ENCODE assay signal across 20 cellular contexts in the genomic region with DNA sequence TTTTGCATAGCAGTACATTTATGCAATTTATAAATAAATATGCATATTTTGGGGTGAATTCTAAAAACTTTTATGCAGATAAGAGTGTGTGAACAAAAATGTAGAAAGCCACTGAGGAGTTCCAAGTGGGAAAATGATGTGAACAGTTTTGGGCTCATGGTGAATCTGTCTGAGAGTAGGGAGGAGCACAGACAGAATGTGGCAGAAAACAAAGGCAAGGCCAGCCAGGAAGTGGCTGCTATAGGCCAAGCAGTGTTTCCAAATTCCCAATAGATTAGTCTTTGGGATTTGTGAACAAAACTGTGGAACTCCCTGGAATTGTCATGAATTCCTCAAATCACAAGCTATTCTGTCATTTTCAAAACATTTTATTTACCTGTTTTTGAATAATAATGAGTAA.
DNase-seq lines count a peak whose midpoint lies in the region; ATAC-seq and TF ChIP-seq lines count a peak whose summit lies in the region.
"Had no signal": no experiment of that assay in that cellular context is flagged by ENCODE, and none has a peak within 500 bp of the region (broad histone marks: within the 10 kb centered on the region; RNA-seq: fewer than 3 reads in every experiment).

No MANE protein-coding gene starts in this region.

- H3K9me2 ChIP-seq in GM23338 (ENCODE audit: insufficient read depth): 0 out of 2 replicates have a peak, but pooled peaks cover 4% of the 10 kb centered on the region

- H2AFZ ChIP-seq in GM23338: no peak overlapping the region

- H3F3A ChIP-seq in GM23338 (replicated peaks; ENCODE audit: low read depth): no peaks in the 10 kb centered on the region

- TF ChIP-seq CTCF in GM23338 (conservative IDR thresholded peaks at IDR 0.05; ENCODE audit: low read depth in 2 of 2): no peak

- H3K4me2 ChIP-seq in GM23338: no peak overlapping the region

- H3K4me3 Mint-ChIP-seq in GM23338: no peak overlapping the region
- H3K4me3 Mint-ChIP-seq: B cell, CD14-positive monocyte had no signal

- intact Hi-C loops in left colon (cut with DNase I, micrococcal nuclease): no loop called here

- no peaks in the 10 kb centered on the region for H3K36me3 Mint-ChIP-seq in GM23338 (ENCODE audit: low read depth)
- H3K36me3 Mint-ChIP-seq: CD14-positive monocyte had no signal

- no peak overlapping the region for H3K4me3 ChIP-seq in GM23338
- H3K4me3 ChIP-seq in adipocyte (ENCODE audit: low read length): no peak overlapping the region
- H3K4me3 ChIP-seq: GM12878, MG63, SJCRH30 had no signal

- no peaks in the 10 kb centered on the region for H3K4me1 ChIP-seq in GM23338 (ENCODE audit: insufficient read depth)
- peaks cover 20% of the 10 kb centered on the region for H3K4me1 ChIP-seq in adipocyte (ENCODE audit: control insufficient read depth, insufficient read depth, low read length)
- H3K4me1 ChIP-seq: SJCRH30 had no signal

- no peaks in the 10 kb centered on the region for H3K27me3 ChIP-seq in GM23338 (ENCODE audit: insufficient read depth)
- no peaks in the 10 kb centered on the region for H3K27me3 ChIP-seq in adipocyte (replicated peaks; ENCODE audit: control insufficient read depth, insufficient read depth, low read length)
- H3K27me3 ChIP-seq: MG63, SJCRH30 had no signal

- H3K79me2 ChIP-seq in GM23338 (replicated peaks; ENCODE audit: insufficient read depth): no peaks in the 10 kb centered on the region

- no peaks in the 10 kb centered on the region for H3K27me3 Mint-ChIP-seq in GM23338 (ENCODE audit: insufficient read depth, low read depth, poor library complexity)

- DNase-seq in AG08395 (ENCODE audit: low spot score) (peak; percentile 46), GM23338 (ENCODE audit: low spot score) (no peak), adipocyte (ENCODE audit: low read depth) (peak; percentile 23), iPS-NIHi11 (ENCODE audit: low spot score) (peak; percentile 18), D341Med (ENCODE audit: low spot score) (no peak), left colon (no peak)
- DNase-seq in activated CD4-positive, alpha-beta T cell treated with anti-CD3 and anti-CD28 coated beads for 48 hours: no peak
- DNase-seq: 8988T, Kasumi-1, MG63, NCI-H1417, NCI-H187, NCI-H446 treated with DMSO at 0.1 percent for 48 hours, NCI-H526 treated with DMSO at 0.1 percent for 48 hours, SJCRH30 had no signal

- no peaks in the 10 kb centered on the region for H3K9me3 Mint-ChIP-seq in GM23338

- no peaks in the 10 kb centered on the region for H3K9me3 ChIP-seq in adipocyte (ENCODE audit: control insufficient read depth, low read length)
- H3K9me3 ChIP-seq: MG63, SJCRH30 had no signal

- H3K27ac ChIP-seq in GM23338 (ENCODE audit: low read depth): no peak overlapping the region
- H3K27ac ChIP-seq: SJCRH30 had no signal

- no peak overlapping the region for H3K9ac ChIP-seq in adipocyte (ENCODE audit: low read length)

- H3K27ac Mint-ChIP-seq in GM23338: no peak overlapping the region
- H3K27ac Mint-ChIP-seq: B cell, CD14-positive monocyte had no signal

- no peaks in the 10 kb centered on the region for H3K4me1 Mint-ChIP-seq in GM23338
- H3K4me1 Mint-ChIP-seq: B cell, CD14-positive monocyte had no signal

- peak; percentile 44; the same call in 1 of the 3 replicates for ATAC-seq in GM23338
- ATAC-seq in GM18858 (IDR thresholded peaks at IDR 0.05; ENCODE audit: unreplicated experiment): no peak
- ATAC-seq in left colon: no peak
- ATAC-seq: GM12878, Panc1 had no signal

- H4K20me1 ChIP-seq in GM23338 (replicated peaks; ENCODE audit: insufficient read depth): no peaks in the 10 kb centered on the region

- no peaks in the 10 kb centered on the region for H3K36me3 ChIP-seq in GM23338 (ENCODE audit: insufficient read depth)
- H3K36me3 ChIP-seq in adipocyte (ENCODE audit: control insufficient read depth, insufficient read depth, low read length, severe bottlenecking): no peaks in the 10 kb centered on the region
- H3K36me3 ChIP-seq: MG63, SJCRH30 had no signal

TF ChIP-seq in GM23338, 12 proteins besides CTCF, POLR2A, EP300 and RAD21:
- no peak for TF ChIP-seq NANOG (IDR thresholded peaks at IDR 0.05; ENCODE audit: borderline replicate concordance)
- no peak for TF ChIP-seq POLR2AphosphoS5 (IDR thresholded peaks at IDR 0.05; ENCODE audit: low read depth)
- TF ChIP-seq, protein P1, sequence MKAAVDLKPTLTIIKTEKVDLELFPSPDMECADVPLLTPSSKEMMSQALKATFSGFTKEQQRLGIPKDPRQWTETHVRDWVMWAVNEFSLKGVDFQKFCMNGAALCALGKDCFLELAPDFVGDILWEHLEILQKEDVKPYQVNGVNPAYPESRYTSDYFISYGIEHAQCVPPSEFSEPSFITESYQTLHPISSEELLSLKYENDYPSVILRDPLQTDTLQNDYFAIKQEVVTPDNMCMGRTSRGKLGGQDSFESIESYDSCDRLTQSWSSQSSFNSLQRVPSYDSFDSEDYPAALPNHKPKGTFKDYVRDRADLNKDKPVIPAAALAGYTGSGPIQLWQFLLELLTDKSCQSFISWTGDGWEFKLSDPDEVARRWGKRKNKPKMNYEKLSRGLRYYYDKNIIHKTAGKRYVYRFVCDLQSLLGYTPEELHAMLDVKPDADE (IDR thresholded peaks at IDR 0.05): no peak
- no peak for TF ChIP-seq STAT1 (IDR thresholded peaks at IDR 0.05; ENCODE audit: unreplicated experiment)
- TF ChIP-seq EZH2phosphoT487 (IDR thresholded peaks at IDR 0.05; ENCODE audit: unreplicated experiment): no peak
- TF ChIP-seq EZH2 (IDR thresholded peaks at IDR 0.05; ENCODE audit: low read depth, unreplicated experiment): no peak
- no peak for TF ChIP-seq CREB1 (CRISPR knock-in tag; IDR thresholded peaks at IDR 0.05; ENCODE audit: low read depth)
- TF ChIP-seq, protein P2, sequence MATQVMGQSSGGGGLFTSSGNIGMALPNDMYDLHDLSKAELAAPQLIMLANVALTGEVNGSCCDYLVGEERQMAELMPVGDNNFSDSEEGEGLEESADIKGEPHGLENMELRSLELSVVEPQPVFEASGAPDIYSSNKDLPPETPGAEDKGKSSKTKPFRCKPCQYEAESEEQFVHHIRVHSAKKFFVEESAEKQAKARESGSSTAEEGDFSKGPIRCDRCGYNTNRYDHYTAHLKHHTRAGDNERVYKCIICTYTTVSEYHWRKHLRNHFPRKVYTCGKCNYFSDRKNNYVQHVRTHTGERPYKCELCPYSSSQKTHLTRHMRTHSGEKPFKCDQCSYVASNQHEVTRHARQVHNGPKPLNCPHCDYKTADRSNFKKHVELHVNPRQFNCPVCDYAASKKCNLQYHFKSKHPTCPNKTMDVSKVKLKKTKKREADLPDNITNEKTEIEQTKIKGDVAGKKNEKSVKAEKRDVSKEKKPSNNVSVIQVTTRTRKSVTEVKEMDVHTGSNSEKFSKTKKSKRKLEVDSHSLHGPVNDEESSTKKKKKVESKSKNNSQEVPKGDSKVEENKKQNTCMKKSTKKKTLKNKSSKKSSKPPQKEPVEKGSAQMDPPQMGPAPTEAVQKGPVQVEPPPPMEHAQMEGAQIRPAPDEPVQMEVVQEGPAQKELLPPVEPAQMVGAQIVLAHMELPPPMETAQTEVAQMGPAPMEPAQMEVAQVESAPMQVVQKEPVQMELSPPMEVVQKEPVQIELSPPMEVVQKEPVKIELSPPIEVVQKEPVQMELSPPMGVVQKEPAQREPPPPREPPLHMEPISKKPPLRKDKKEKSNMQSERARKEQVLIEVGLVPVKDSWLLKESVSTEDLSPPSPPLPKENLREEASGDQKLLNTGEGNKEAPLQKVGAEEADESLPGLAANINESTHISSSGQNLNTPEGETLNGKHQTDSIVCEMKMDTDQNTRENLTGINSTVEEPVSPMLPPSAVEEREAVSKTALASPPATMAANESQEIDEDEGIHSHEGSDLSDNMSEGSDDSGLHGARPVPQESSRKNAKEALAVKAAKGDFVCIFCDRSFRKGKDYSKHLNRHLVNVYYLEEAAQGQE (IDR thresholded peaks at IDR 0.05; ENCODE audit: unreplicated experiment): no peak
- no peak for TF ChIP-seq JUNB (IDR thresholded peaks at IDR 0.05; ENCODE audit: unreplicated experiment)

Comparison
In these comparisons a context has a peak if more than half of its experiments do, and no peak if none do; other contexts are left out.
1. DNase-seq: peak in AG08395 (single experiment), adipocyte (single experiment) and iPS-NIHi11 (single experiment); none in GM23338 (single experiment), D341Med (single experiment), activated CD4-positive, alpha-beta T cell treated with anti-CD3 and anti-CD28 coated beads for 48 hours (single experiment) and left colon (0 of 2).